Comparison of ENCODE assay signal across 8 cellular contexts in genomic region chr9:114988962-114989599, GRCh38. TPM values are rescaled to one million over a fixed set of nuclear protein-coding genes. Genes with fewer than 3 reads are reported as not detected.
DNase-seq lines count a peak whose midpoint lies in the region; ATAC-seq and TF ChIP-seq lines count a peak whose summit lies in the region.

No MANE protein-coding gene starts in this region.

- TF ChIP-seq CTCF in HFFc6 (IDR thresholded peaks at IDR 0.05), result no peak

- no peaks in the 10 kb centered on the region for H3K36me3 Mint-ChIP-seq in activated T-cell treated with anti-CD3 and anti-CD28 coated beads, Interleukin-2, amount 50 U/mL, for 24 hours (ENCODE audit: low read depth)
- H3K36me3 Mint-ChIP-seq in HFFc6 (ENCODE audit: low read depth), result no peaks in the 10 kb centered on the region

- H3K27ac Mint-ChIP-seq in activated T-cell treated with anti-CD3 and anti-CD28 coated beads, Interleukin-2, amount 50 U/mL, for 24 hours, result peak overlapping the region; percentile 95
- H3K27ac Mint-ChIP-seq in HFFc6, result no peak overlapping the region

- no peaks in the 10 kb centered on the region for H3K9me3 Mint-ChIP-seq in activated T-cell treated with anti-CD3 and anti-CD28 coated beads, Interleukin-2, amount 50 U/mL, for 24 hours
- no peaks in the 10 kb centered on the region for H3K9me3 Mint-ChIP-seq in HFFc6

- peak overlapping the region; percentile 35 for H3K4me3 Mint-ChIP-seq in activated T-cell treated with anti-CD3 and anti-CD28 coated beads, Interleukin-2, amount 50 U/mL, for 24 hours
- no peak overlapping the region for H3K4me3 Mint-ChIP-seq in HFFc6

- ATAC-seq in HG03378 (IDR thresholded peaks at IDR 0.05; ENCODE audit: unreplicated experiment), result peak; percentile 72
- no peak for ATAC-seq in GM21526 (IDR thresholded peaks at IDR 0.05; ENCODE audit: low FRiP score, unreplicated experiment)

- peaks cover 74% of the 10 kb centered on the region for H3K4me1 Mint-ChIP-seq in activated T-cell treated with anti-CD3 and anti-CD28 coated beads, Interleukin-2, amount 50 U/mL, for 24 hours (ENCODE audit: low read depth)
- no peaks in the 10 kb centered on the region for H3K4me1 Mint-ChIP-seq in HFFc6 (ENCODE audit: low read depth)

- DNase-seq in activated CD8-positive, alpha-beta memory T cell treated with anti-CD3 and anti-CD28 coated beads for 24 hours, result peak; percentile 72
- no peak for DNase-seq in activated CD8-positive, alpha-beta memory T cell treated with anti-CD3 and anti-CD28 coated beads, Interleukin-2, amount 50 U/mL, for 4 hours
- DNase-seq in activated T-cell treated with anti-CD3 and anti-CD28 coated beads, Interleukin-2, amount 50 U/mL, for 24 hours, result peak; percentile 69
- DNase-seq in stimulated activated CD8-positive, alpha-beta memory T cell treated with anti-CD3 and anti-CD28 coated beads, Interleukin-15, amount 100 ng/mL, for 48 hours (ENCODE audit: low read depth in 2 of 2), result peak; percentile 33 to 38
- DNase-seq in epidermal melanocyte (ENCODE audit: insufficient read length, low spot score), result no peak
- no peak for DNase-seq in HFFc6

- H3K27me3 Mint-ChIP-seq in activated T-cell treated with anti-CD3 and anti-CD28 coated beads, Interleukin-2, amount 50 U/mL, for 24 hours, result no peaks in the 10 kb centered on the region
- peaks cover 67% of the 10 kb centered on the region for H3K27me3 Mint-ChIP-seq in HFFc6 (ENCODE audit: insufficient read depth)

RNA-seq across cellular contexts. Expression of gene TNFSF8, which starts 58.7 kb away (rescaled TPM):
- total RNA-seq in HFFc6 (2021; fragmentation: NEBNext Ultra II Directional; extraction: Animal tissue kit (Norgen Biotek cat#: 25700)), result not detected

Comparison
In these comparisons a context has a peak if more than half of its experiments do, and no peak if none do; other contexts are left out.
1. DNase-seq: peak in activated CD8-positive, alpha-beta memory T cell treated with anti-CD3 and anti-CD28 coated beads for 24 hours (single experiment), activated T-cell treated with anti-CD3 and anti-CD28 coated beads, Interleukin-2, amount 50 U/mL, for 24 hours (single experiment) and stimulated activated CD8-positive, alpha-beta memory T cell treated with anti-CD3 and anti-CD28 coated beads, Interleukin-15, amount 100 ng/mL, for 48 hours (2 of 2); none in activated CD8-positive, alpha-beta memory T cell treated with anti-CD3 and anti-CD28 coated beads, Interleukin-2, amount 50 U/mL, for 4 hours (single experiment), epidermal melanocyte (single experiment) and HFFc6 (single experiment).